14 cellular contexts compared by ENCODE assay signal in genomic region chr6:96792791-96793190, GRCh38. TPM values are rescaled to one million over a fixed set of nuclear protein-coding genes. Genes with fewer than 3 reads are reported as not detected.
A peak's percentile ranks its signal among the peaks of the same experiment; 100 is the strongest.
DNase-seq lines count a peak whose midpoint lies in the region; ATAC-seq and TF ChIP-seq lines count a peak whose summit lies in the region.
"Had no signal": no experiment of that assay in that cellular context is flagged by ENCODE, and none has a peak within 500 bp of the region (broad histone marks: within the 10 kb centered on the region; RNA-seq: fewer than 3 reads in every experiment).

No MANE protein-coding gene starts in this region.

- DNase-seq in RPMI8226 (peak; percentile 9), hepatocyte (ENCODE audit: low spot score) (peak; percentile 30), NCI-H524 treated with DMSO at 0.1 percent for 48 hours (lab: John Stamatoyannopoulos, UW) (no peak)
- DNase-seq: AML-193; Caco-2; CD4-positive, alpha-beta T cell; GM23248; HFFc6 had no signal

- POLR2A ChIA-PET in HEK293 (lab: Yijun Ruan, JAX), result no interaction called here

- peaks cover 10% of the 10 kb centered on the region for H3K4me1 ChIP-seq in HEK293 (ENCODE audit: control insufficient read depth, insufficient read depth, low read length)
- peaks cover 6% of the 10 kb centered on the region for H3K4me1 ChIP-seq in hepatocyte (ENCODE audit: insufficient read depth)
- H3K4me1 ChIP-seq: Caco-2 had no signal

- CTCF ChIA-PET in HEK293 (lab: Yijun Ruan, JAX), result interaction anchor here (0.6 to 0.8 kb wide), 2 partner anchors 75 to 107 kb away, joined by 3 to 5 read pairs; no protein-coding TSS in a partner anchor

- H2AFZ ChIP-seq in hepatocyte, result no peak overlapping the region
- H2AFZ ChIP-seq: GM23248 had no signal

- H3K9me3 ChIP-seq in HEK293 (ENCODE audit: control insufficient read depth, insufficient read depth, low read depth, low read length) (no peaks in the 10 kb centered on the region), hepatocyte (ENCODE audit: low read depth) (no peaks in the 10 kb centered on the region)
- H3K9me3 ChIP-seq: Caco-2, HAP-1 had no signal

- no peak overlapping the region for H3K4me2 ChIP-seq in hepatocyte
- H3K4me2 ChIP-seq: KMS-11 had no signal

- H3K79me2 ChIP-seq in hepatocyte, result no peaks in the 10 kb centered on the region

- no peaks in the 10 kb centered on the region for H3K27me3 ChIP-seq in hepatocyte

- H3K36me3 ChIP-seq in HEK293 (ENCODE audit: control insufficient read depth in 2 of 2, insufficient read depth in 1 of 2, low read length in 2 of 2) (peaks cover 0 to 3% of the 10 kb centered on the region in 2 experiments; a peak in 2 of 3 replicates), hepatocyte (replicated peaks; ENCODE audit: insufficient read depth, low read depth) (no peaks in the 10 kb centered on the region)
- H3K36me3 ChIP-seq: HAP-1 had no signal

- H4K20me1 ChIP-seq in hepatocyte (ENCODE audit: insufficient read depth, poor library complexity, severe bottlenecking), result no peaks in the 10 kb centered on the region

- 92% methylated on average over 2 of the region's 2 CpGs for WGBS in hepatocyte (ENCODE audit: low lambda C conversion rate, missing lambda C conversion rate)

- H3K9me2 ChIP-seq in hepatocyte (replicated peaks; ENCODE audit: insufficient read depth), result no peaks in the 10 kb centered on the region

- no peak for TF ChIP-seq CTCF in HEK293 (tag by site-specific recombination; IDR thresholded peaks at IDR 0.05)
- TF ChIP-seq CTCF in hepatocyte (IDR thresholded peaks at IDR 0.05; ENCODE audit: poor library complexity), result no peak

- ATAC-seq in SK-N-SH treated with all-trans-retinoic acid at 6 μM for 48 hours, result no peak
- no peak for ATAC-seq in GM19467 (IDR thresholded peaks at IDR 0.05; ENCODE audit: unreplicated experiment)

- H3K27ac ChIP-seq in HEK293 (ENCODE audit: extremely low read depth, low read depth, low read length), result no peak overlapping the region
- no peak overlapping the region for H3K27ac ChIP-seq in hepatocyte
- H3K27ac ChIP-seq: C4-2B, GM23248, KMS-11 had no signal

- no peak overlapping the region for H3K4me3 ChIP-seq in HEK293 (ENCODE audit: low read depth, low read length)
- H3K4me3 ChIP-seq in hepatocyte, result no peak overlapping the region
- H3K4me3 ChIP-seq: GM23248, HAP-1 had no signal

TF ChIP-seq in HEK293, 187 proteins besides CTCF, POLR2A, EP300 and RAD21:
- TF ChIP-seq KLF10 (tag by site-specific recombination; IDR thresholded peaks at IDR 0.05), result 0 out of 2 replicates have a peak, but pooled peaks have one; percentile 54
- peak; percentile 38; the same call in 1 of the 2 replicates for TF ChIP-seq KLF9 (tag by site-specific recombination; IDR thresholded peaks at IDR 0.05; ENCODE audit: low read depth)
- TF ChIP-seq ZNF785 (tag by site-specific recombination; IDR thresholded peaks at IDR 0.05), result no peak

TF ChIP-seq in SK-N-SH treated with all-trans-retinoic acid at 6 μM for 48 hours, 23 proteins besides CTCF, POLR2A, EP300 and RAD21:
- TF ChIP-seq GLIS3 (CRISPR knock-in tag; IDR thresholded peaks at IDR 0.05) (no peak), CREB5 (CRISPR knock-in tag; IDR thresholded peaks at IDR 0.05; ENCODE audit: low read depth) (no peak), TCF4 (CRISPR knock-in tag; IDR thresholded peaks at IDR 0.05; ENCODE audit: borderline replicate concordance) (no peak), TSHZ2 (CRISPR knock-in tag; IDR thresholded peaks at IDR 0.05) (no peak), POU6F1 (CRISPR knock-in tag; IDR thresholded peaks at IDR 0.05; ENCODE audit: borderline replicate concordance, low read depth) (no peak), ARNTL (CRISPR knock-in tag; IDR thresholded peaks at IDR 0.05; ENCODE audit: borderline replicate concordance, low read depth) (no peak), ZFP30 (CRISPR knock-in tag; IDR thresholded peaks at IDR 0.05) (no peak), ESRRG (CRISPR knock-in tag; IDR thresholded peaks at IDR 0.05) (no peak), CSDC2 (CRISPR knock-in tag; IDR thresholded peaks at IDR 0.05) (no peak), ZNF8 (CRISPR knock-in tag; IDR thresholded peaks at IDR 0.05) (no peak), ISL1 (CRISPR knock-in tag; IDR thresholded peaks at IDR 0.05) (no peak)

RNA-seq across cellular contexts. Expression of gene GPR63, which starts 44.5 kb away (rescaled TPM):
- total RNA-seq in hepatocyte, result 6.9 and 7.7 TPM in 2 replicates
- polyA plus RNA-seq in hepatocyte, result 1.9 and 2.4 TPM in 2 replicates
